1 cellular context compared by ENCODE assay signal in the genomic region with DNA sequence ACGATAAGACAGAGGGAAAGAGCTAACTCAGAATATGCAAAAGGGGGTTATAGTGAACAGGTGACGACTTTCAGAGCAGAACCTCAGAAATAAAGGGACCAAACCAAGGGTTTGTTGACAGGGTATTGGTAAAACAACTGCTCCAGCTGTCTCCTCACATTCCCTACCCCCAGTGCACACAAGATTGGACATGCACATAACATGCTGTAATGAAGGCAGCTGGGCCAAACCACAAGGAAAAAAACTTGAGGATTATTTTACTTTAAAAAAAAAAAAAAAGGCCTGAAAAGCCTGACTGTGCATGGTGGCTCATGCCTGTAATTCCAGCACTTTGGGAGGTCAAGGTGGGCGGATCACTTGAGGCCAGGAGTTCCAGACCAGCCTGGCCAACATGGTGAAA.
TF ChIP-seq lines count a peak whose summit lies in the region.

No MANE protein-coding gene starts in this region.

TF ChIP-seq in GM23338, 12 proteins besides CTCF, POLR2A, EP300 and RAD21:
- TF ChIP-seq, protein P1, sequence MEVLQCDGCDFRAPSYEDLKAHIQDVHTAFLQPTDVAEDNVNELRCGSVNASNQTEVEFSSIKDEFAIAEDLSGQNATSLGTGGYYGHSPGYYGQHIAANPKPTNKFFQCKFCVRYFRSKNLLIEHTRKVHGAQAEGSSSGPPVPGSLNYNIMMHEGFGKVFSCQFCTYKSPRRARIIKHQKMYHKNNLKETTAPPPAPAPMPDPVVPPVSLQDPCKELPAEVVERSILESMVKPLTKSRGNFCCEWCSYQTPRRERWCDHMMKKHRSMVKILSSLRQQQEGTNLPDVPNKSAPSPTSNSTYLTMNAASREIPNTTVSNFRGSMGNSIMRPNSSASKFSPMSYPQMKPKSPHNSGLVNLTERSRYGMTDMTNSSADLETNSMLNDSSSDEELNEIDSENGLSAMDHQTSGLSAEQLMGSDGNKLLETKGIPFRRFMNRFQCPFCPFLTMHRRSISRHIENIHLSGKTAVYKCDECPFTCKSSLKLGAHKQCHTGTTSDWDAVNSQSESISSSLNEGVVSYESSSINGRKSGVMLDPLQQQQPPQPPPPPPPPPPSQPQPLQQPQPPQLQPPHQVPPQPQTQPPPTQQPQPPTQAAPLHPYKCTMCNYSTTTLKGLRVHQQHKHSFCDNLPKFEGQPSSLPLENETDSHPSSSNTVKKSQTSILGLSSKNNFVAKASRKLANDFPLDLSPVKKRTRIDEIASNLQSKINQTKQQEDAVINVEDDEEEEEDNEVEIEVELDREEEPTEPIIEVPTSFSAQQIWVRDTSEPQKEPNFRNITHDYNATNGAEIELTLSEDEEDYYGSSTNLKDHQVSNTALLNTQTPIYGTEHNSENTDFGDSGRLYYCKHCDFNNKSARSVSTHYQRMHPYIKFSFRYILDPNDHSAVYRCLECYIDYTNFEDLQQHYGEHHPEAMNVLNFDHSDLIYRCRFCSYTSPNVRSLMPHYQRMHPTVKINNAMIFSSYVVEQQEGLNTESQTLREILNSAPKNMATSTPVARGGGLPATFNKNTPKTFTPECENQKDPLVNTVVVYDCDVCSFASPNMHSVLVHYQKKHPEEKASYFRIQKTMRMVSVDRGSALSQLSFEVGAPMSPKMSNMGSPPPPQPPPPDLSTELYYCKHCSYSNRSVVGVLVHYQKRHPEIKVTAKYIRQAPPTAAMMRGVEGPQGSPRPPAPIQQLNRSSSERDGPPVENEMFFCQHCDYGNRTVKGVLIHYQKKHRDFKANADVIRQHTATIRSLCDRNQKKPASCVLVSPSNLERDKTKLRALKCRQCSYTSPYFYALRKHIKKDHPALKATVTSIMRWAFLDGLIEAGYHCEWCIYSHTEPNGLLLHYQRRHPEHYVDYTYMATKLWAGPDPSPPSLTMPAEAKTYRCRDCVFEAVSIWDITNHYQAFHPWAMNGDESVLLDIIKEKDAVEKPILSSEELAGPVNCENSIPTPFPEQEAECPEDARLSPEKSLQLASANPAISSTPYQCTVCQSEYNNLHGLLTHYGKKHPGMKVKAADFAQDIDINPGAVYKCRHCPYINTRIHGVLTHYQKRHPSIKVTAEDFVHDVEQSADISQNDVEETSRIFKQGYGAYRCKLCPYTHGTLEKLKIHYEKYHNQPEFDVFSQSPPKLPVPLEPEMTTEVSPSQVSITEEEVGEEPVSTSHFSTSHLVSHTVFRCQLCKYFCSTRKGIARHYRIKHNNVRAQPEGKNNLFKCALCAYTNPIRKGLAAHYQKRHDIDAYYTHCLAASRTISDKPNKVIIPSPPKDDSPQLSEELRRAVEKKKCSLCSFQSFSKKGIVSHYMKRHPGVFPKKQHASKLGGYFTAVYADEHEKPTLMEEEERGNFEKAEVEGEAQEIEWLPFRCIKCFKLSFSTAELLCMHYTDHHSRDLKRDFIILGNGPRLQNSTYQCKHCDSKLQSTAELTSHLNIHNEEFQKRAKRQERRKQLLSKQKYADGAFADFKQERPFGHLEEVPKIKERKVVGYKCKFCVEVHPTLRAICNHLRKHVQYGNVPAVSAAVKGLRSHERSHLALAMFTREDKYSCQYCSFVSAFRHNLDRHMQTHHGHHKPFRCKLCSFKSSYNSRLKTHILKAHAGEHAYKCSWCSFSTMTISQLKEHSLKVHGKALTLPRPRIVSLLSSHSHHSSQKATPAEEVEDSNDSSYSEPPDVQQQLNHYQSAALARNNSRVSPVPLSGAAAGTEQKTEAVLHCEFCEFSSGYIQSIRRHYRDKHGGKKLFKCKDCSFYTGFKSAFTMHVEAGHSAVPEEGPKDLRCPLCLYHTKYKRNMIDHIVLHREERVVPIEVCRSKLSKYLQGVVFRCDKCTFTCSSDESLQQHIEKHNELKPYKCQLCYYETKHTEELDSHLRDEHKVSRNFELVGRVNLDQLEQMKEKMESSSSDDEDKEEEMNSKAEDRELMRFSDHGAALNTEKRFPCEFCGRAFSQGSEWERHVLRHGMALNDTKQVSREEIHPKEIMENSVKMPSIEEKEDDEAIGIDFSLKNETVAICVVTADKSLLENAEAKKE (CRISPR knock-in tag; IDR thresholded peaks at IDR 0.05): no peak
- TF ChIP-seq EZH2 (IDR thresholded peaks at IDR 0.05; ENCODE audit: low read depth, unreplicated experiment) (no peak), JUNB (IDR thresholded peaks at IDR 0.05; ENCODE audit: unreplicated experiment) (no peak), EZH2phosphoT487 (IDR thresholded peaks at IDR 0.05; ENCODE audit: unreplicated experiment) (no peak), STAT1 (IDR thresholded peaks at IDR 0.05; ENCODE audit: unreplicated experiment) (no peak), ZNF331 (CRISPR knock-in tag; IDR thresholded peaks at IDR 0.05; ENCODE audit: low read depth) (no peak)
- TF ChIP-seq, protein P2, sequence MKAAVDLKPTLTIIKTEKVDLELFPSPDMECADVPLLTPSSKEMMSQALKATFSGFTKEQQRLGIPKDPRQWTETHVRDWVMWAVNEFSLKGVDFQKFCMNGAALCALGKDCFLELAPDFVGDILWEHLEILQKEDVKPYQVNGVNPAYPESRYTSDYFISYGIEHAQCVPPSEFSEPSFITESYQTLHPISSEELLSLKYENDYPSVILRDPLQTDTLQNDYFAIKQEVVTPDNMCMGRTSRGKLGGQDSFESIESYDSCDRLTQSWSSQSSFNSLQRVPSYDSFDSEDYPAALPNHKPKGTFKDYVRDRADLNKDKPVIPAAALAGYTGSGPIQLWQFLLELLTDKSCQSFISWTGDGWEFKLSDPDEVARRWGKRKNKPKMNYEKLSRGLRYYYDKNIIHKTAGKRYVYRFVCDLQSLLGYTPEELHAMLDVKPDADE (IDR thresholded peaks at IDR 0.05): no peak
- TF ChIP-seq, protein P3, sequence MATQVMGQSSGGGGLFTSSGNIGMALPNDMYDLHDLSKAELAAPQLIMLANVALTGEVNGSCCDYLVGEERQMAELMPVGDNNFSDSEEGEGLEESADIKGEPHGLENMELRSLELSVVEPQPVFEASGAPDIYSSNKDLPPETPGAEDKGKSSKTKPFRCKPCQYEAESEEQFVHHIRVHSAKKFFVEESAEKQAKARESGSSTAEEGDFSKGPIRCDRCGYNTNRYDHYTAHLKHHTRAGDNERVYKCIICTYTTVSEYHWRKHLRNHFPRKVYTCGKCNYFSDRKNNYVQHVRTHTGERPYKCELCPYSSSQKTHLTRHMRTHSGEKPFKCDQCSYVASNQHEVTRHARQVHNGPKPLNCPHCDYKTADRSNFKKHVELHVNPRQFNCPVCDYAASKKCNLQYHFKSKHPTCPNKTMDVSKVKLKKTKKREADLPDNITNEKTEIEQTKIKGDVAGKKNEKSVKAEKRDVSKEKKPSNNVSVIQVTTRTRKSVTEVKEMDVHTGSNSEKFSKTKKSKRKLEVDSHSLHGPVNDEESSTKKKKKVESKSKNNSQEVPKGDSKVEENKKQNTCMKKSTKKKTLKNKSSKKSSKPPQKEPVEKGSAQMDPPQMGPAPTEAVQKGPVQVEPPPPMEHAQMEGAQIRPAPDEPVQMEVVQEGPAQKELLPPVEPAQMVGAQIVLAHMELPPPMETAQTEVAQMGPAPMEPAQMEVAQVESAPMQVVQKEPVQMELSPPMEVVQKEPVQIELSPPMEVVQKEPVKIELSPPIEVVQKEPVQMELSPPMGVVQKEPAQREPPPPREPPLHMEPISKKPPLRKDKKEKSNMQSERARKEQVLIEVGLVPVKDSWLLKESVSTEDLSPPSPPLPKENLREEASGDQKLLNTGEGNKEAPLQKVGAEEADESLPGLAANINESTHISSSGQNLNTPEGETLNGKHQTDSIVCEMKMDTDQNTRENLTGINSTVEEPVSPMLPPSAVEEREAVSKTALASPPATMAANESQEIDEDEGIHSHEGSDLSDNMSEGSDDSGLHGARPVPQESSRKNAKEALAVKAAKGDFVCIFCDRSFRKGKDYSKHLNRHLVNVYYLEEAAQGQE (IDR thresholded peaks at IDR 0.05; ENCODE audit: unreplicated experiment): no peak
TF ChIP-seq in GM23338: peak in this region for 0.
